Comparison of ENCODE assay signal across 8 cellular contexts in genomic region chr9:33829688-33830230, GRCh38. TPM values are rescaled to one million over a fixed set of nuclear protein-coding genes. Genes with fewer than 3 reads are reported as not detected.
"Had no signal": no experiment of that assay in that cellular context is flagged by ENCODE, and none has a peak within 500 bp of the region (broad histone marks: within the 10 kb centered on the region; RNA-seq: fewer than 3 reads in every experiment).

No MANE protein-coding gene starts in this region.

RNA-seq across cellular contexts. Expression of gene PRSS3, which starts 34.4 kb away (rescaled TPM):
- total RNA-seq: hepatocyte, left ventricle myocardium inferior, neural crest cell, occipital lobe, osteocyte, thyroid gland, uterus had no signal
- polyA plus RNA-seq: naive thymus-derived CD8-positive, alpha-beta T cell had no signal
